Comparison of ENCODE assay signal across 20 cellular contexts in the genomic region with DNA sequence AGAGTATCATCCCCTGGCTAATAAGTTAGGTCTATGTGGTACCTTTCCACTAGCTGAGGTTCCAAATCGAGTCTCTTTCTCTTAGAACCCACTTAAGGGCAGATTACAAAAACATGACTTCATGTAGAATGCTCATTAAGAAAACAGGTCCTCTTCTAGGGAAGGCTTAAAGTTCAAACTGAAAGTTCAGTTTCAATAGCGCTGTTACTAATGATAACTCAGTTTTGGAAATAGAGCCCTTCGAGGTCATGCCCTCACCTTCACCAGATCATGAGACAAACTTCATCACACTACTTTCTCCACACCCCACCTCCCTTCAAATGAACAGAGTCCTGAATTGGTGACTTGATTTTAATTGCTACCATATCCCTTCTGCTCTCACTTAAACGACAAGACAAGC. TPM values are rescaled to one million over a fixed set of nuclear protein-coding genes. Genes with fewer than 3 reads are reported as not detected.
"Had no signal": no experiment of that assay in that cellular context is flagged by ENCODE, and none has a peak within 500 bp of the region (broad histone marks: within the 10 kb centered on the region; RNA-seq: fewer than 3 reads in every experiment).

No MANE protein-coding gene starts in this region.

- H3K27ac Mint-ChIP-seq: naive thymus-derived CD4-positive, alpha-beta T cell; nephron progenitor cell; stimulated activated memory B cell treated with anti-CD40 and anti-IgM and Interleukin-4, amounts not matched to agents 10 μg/mL and 1 μg/mL and 100 μg/mL, for 72 hours; stimulated activated naive CD8-positive, alpha-beta T cell treated with anti-CD3 and anti-CD28 coated beads, Interleukin-15, Interleukin-2, amounts not matched to agents 100 ng/mL and 50 ng/mL, for 24 hours had no signal

- H3K9me3 ChIP-seq: psoas muscle, tibial artery, upper lobe of left lung, vagina had no signal

- H3K4me3 ChIP-seq: heart right ventricle, psoas muscle, spleen, tibial artery, upper lobe of left lung, vagina had no signal

- H3K4me3 Mint-ChIP-seq: naive thymus-derived CD4-positive, alpha-beta T cell; nephron progenitor cell; stimulated activated memory B cell treated with anti-CD40 and anti-IgM and Interleukin-4, amounts not matched to agents 10 μg/mL and 1 μg/mL and 100 μg/mL, for 72 hours; stimulated activated naive CD8-positive, alpha-beta T cell treated with anti-CD3 and anti-CD28 coated beads, Interleukin-15, Interleukin-2, amounts not matched to agents 100 ng/mL and 50 ng/mL, for 24 hours had no signal

- DNase-seq: effector memory CD4-positive, alpha-beta T cell; heart right ventricle; hypothalamus; kidney glomerular epithelial cell; mesendoderm; naive thymus-derived CD4-positive, alpha-beta T cell; psoas muscle; retina; spleen; stimulated activated CD4-positive, alpha-beta T cell treated with anti-CD3 and anti-CD28 coated beads, Interleukin-15, amount 100 ng/mL, for 24 hours; stimulated activated CD4-positive, alpha-beta T cell treated with anti-CD3 and anti-CD28 coated beads, Interleukin-1b, Interleukin-23, amount 100 ng/mL, for 48 hours; stimulated activated CD4-positive, alpha-beta T cell treated with anti-CD3 and anti-CD28 coated beads, Interleukin-4, amount 100 ng/mL, for 24 hours; tibial artery; upper lobe of left lung had no signal

- H3K36me3 ChIP-seq: tibial artery, vagina had no signal

- H3K27ac ChIP-seq: heart right ventricle, psoas muscle, spleen, tibial artery, upper lobe of left lung, vagina had no signal

- H3K4me1 ChIP-seq: heart right ventricle, psoas muscle, spleen, tibial artery, upper lobe of left lung, vagina had no signal

- H3K9me3 Mint-ChIP-seq: nephron progenitor cell; stimulated activated naive CD8-positive, alpha-beta T cell treated with anti-CD3 and anti-CD28 coated beads, Interleukin-15, Interleukin-2, amounts not matched to agents 100 ng/mL and 50 ng/mL, for 24 hours had no signal

- H3K27me3 Mint-ChIP-seq: naive thymus-derived CD4-positive, alpha-beta T cell; stimulated activated memory B cell treated with anti-CD40 and anti-IgM and Interleukin-4, amounts not matched to agents 10 μg/mL and 1 μg/mL and 100 μg/mL, for 72 hours; stimulated activated naive CD8-positive, alpha-beta T cell treated with anti-CD3 and anti-CD28 coated beads, Interleukin-15, Interleukin-2, amounts not matched to agents 100 ng/mL and 50 ng/mL, for 24 hours had no signal

- H3K27me3 ChIP-seq: heart right ventricle, spleen, tibial artery, upper lobe of left lung, vagina had no signal

- ATAC-seq: esophagus mucosa; heart right ventricle; naive thymus-derived CD4-positive, alpha-beta T cell; psoas muscle; sciatic nerve; stimulated activated memory B cell treated with anti-CD40 and anti-IgM and Interleukin-4, amounts not matched to agents 10 μg/mL and 1 μg/mL and 100 μg/mL, for 72 hours had no signal

- H3K36me3 Mint-ChIP-seq: naive thymus-derived CD4-positive, alpha-beta T cell; stimulated activated memory B cell treated with anti-CD40 and anti-IgM and Interleukin-4, amounts not matched to agents 10 μg/mL and 1 μg/mL and 100 μg/mL, for 72 hours had no signal

- H3K4me1 Mint-ChIP-seq: naive thymus-derived CD4-positive, alpha-beta T cell; stimulated activated memory B cell treated with anti-CD40 and anti-IgM and Interleukin-4, amounts not matched to agents 10 μg/mL and 1 μg/mL and 100 μg/mL, for 72 hours had no signal

RNA-seq across cellular contexts. Expression of a gene that starts 26.2 kb away (rescaled TPM):
- polyA plus RNA-seq: naive thymus-derived CD4-positive, alpha-beta T cell had no signal
